Comparison of ENCODE assay signal across 1 cellular context in genomic region chr11:19912206-19913118, GRCh38.
TF ChIP-seq lines count a peak whose summit lies in the region.

No MANE protein-coding gene starts in this region.

TF ChIP-seq in IMR-90, 13 proteins besides CTCF, POLR2A, EP300 and RAD21:
- TF ChIP-seq SMC3 (IDR thresholded peaks at IDR 0.05; ENCODE audit: low read depth, low read length) (no peak), MAZ (IDR thresholded peaks at IDR 0.05; ENCODE audit: borderline replicate concordance, low read depth, low read length) (no peak), MXI1 (IDR thresholded peaks at IDR 0.05; ENCODE audit: borderline replicate concordance, low read depth, low read length) (no peak), CHD1 (IDR thresholded peaks at IDR 0.05; ENCODE audit: low read depth, low read length) (no peak), CEBPB (IDR thresholded peaks at IDR 0.05; ENCODE audit: low read depth, low read length) (peak; percentile 78)
- TF ChIP-seq, protein P1, sequence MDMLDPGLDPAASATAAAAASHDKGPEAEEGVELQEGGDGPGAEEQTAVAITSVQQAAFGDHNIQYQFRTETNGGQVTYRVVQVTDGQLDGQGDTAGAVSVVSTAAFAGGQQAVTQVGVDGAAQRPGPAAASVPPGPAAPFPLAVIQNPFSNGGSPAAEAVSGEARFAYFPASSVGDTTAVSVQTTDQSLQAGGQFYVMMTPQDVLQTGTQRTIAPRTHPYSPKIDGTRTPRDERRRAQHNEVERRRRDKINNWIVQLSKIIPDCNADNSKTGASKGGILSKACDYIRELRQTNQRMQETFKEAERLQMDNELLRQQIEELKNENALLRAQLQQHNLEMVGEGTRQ (IDR thresholded peaks at IDR 0.05; ENCODE audit: low read depth, low read length): no peak
